1 cellular context compared by ENCODE assay signal in genomic region chr1:2194898-2195673, GRCh38.
A peak's percentile ranks its signal among the peaks of the same experiment; 100 is the strongest.
TF ChIP-seq lines count a peak whose summit lies in the region.

No MANE protein-coding gene starts in this region.

TF ChIP-seq in K562, 482 proteins besides CTCF, POLR2A, EP300 and RAD21 (continued from another document and continues in another):
- TF ChIP-seq SMAD4 (CRISPR knock-in tag; conservative IDR thresholded peaks at IDR 0.05) (no peak; the same call in none of the 2 replicates), SOX6 (IDR thresholded peaks at IDR 0.05) (0 out of 2 replicates have a peak, but pooled peaks have one; percentile 14), SMAD1 (IDR thresholded peaks at IDR 0.05; ENCODE audit: low read depth, low read length, partially characterized antibody) (peak; percentile 17), HDGF (IDR thresholded peaks at IDR 0.05) (peak; percentile 38; the same call in 1 of the 2 replicates), ZNF589 (CRISPR knock-in tag; IDR thresholded peaks at IDR 0.05; ENCODE audit: low read depth) (peak; percentile 63; the same call in 1 of the 2 replicates), RBFOX2 (IDR thresholded peaks at IDR 0.05; ENCODE audit: low read depth, low read length) (peak; percentile 82), LCOR (CRISPR knock-in tag; IDR thresholded peaks at IDR 0.05) (peak; percentile 83), POLR2H (tag; IDR thresholded peaks at IDR 0.05; ENCODE audit: low read depth) (no peak), TAL1 (IDR thresholded peaks at IDR 0.05) (peak; percentile 3; the same call in 1 of the 2 replicates), NR2C1 (IDR thresholded peaks at IDR 0.05) (no peak), NR2C1 (tag; IDR thresholded peaks at IDR 0.05) (no peak), DMBX1 (CRISPR knock-in tag; IDR thresholded peaks at IDR 0.05; ENCODE audit: borderline replicate concordance) (peak; percentile 67; the same call in 1 of the 2 replicates), ID3 (CRISPR knock-in tag; IDR thresholded peaks at IDR 0.05) (no peak), ID3 (tag; IDR thresholded peaks at IDR 0.05) (0 out of 2 replicates have a peak, but pooled peaks have one; percentile 33), ZNF282 (CRISPR knock-in tag; IDR thresholded peaks at IDR 0.05) (no peak), CHAMP1 (IDR thresholded peaks at IDR 0.05) (no peak), TAF7 (tag; IDR thresholded peaks at IDR 0.05) (no peak), FOXA3 (CRISPR knock-in tag; conservative IDR thresholded peaks at IDR 0.05 in 1 of 2, IDR thresholded peaks at IDR 0.05 in 1 of 2) (peak in 1 of 2 experiments; percentile 59; a peak in 1 of 4 replicates), PHF21A (IDR thresholded peaks at IDR 0.05; ENCODE audit: borderline replicate concordance, low read depth) (peak; percentile 79), YBX1 (IDR thresholded peaks at IDR 0.05) (no peak), FOXK2 (conservative IDR thresholded peaks at IDR 0.05 in 1 of 2, IDR thresholded peaks at IDR 0.05 in 1 of 2; ENCODE audit: low read depth in 2 of 2) (peak; percentile 70; a peak in 2 of 4 replicates), L3MBTL2 (IDR thresholded peaks at IDR 0.05) (peak; percentile 67), KLF16 (IDR thresholded peaks at IDR 0.05) (0 out of 2 replicates have a peak, but pooled peaks have one; percentile 37), SMC3 (conservative IDR thresholded peaks at IDR 0.05; ENCODE audit: insufficient read depth, low read depth, low read length) (peak; percentile 91), DEAF1 (CRISPR knock-in tag; IDR thresholded peaks at IDR 0.05) (peak; percentile 96), MEF2D (tag; conservative IDR thresholded peaks at IDR 0.05; ENCODE audit: low read depth) (no peak), RUNX1 (IDR thresholded peaks at IDR 0.05; ENCODE audit: low read depth) (no peak), C11orf30 (IDR thresholded peaks at IDR 0.05; ENCODE audit: low read depth) (peak; percentile 90), ZNF780A (CRISPR knock-in tag; IDR thresholded peaks at IDR 0.05) (no peak), MTA3 (IDR thresholded peaks at IDR 0.05; ENCODE audit: borderline replicate concordance) (peak; percentile 95), NFYB (IDR thresholded peaks at IDR 0.05; ENCODE audit: extremely low read depth, insufficient read length) (no peak), ZNF23 (CRISPR knock-in tag; IDR thresholded peaks at IDR 0.05) (0 out of 2 replicates have a peak, but pooled peaks have one; percentile 20), ATF7 (IDR thresholded peaks at IDR 0.05) (peak; percentile 77), MYBL2 (IDR thresholded peaks at IDR 0.05; ENCODE audit: low read depth) (no peak), MYBL2 (CRISPR knock-in tag; IDR thresholded peaks at IDR 0.05; ENCODE audit: borderline replicate concordance) (no peak), RNF2 (IDR thresholded peaks at IDR 0.05) (0 out of 2 replicates have a peak, but pooled peaks have one; percentile 15), GABPA (tag; conservative IDR thresholded peaks at IDR 0.05; ENCODE audit: low read depth) (peak; percentile 93), SMARCB1 (IDR thresholded peaks at IDR 0.05; ENCODE audit: insufficient read length, low read depth) (no peak), CXXC5 (CRISPR knock-in tag; IDR thresholded peaks at IDR 0.05) (peak; percentile 65), KLF1 (tag; IDR thresholded peaks at IDR 0.05) (peak; percentile 77), HDAC2 (IDR thresholded peaks at IDR 0.05) (peak; percentile 74; the same call in 1 of the 2 replicates), HCFC1 (IDR thresholded peaks at IDR 0.05; ENCODE audit: low read depth, low read length) (0 out of 2 replicates have a peak, but pooled peaks have one; percentile 39), RCOR1 (IDR thresholded peaks at IDR 0.05; ENCODE audit: borderline replicate concordance in 1 of 2, low read depth in 2 of 2, low read length in 2 of 2) (0 out of 4 replicates have a peak, but pooled peaks of 1 of the 2 experiments have one; percentile 38), ZNF318 (IDR thresholded peaks at IDR 0.05; ENCODE audit: borderline replicate concordance in 1 of 2, low read depth in 1 of 2) (no peak), ZNF551 (CRISPR knock-in tag; IDR thresholded peaks at IDR 0.05) (no peak), FOXM1 (IDR thresholded peaks at IDR 0.05; ENCODE audit: low read depth) (no peak), FOXM1 (CRISPR knock-in tag; IDR thresholded peaks at IDR 0.05; ENCODE audit: low read depth) (0 out of 2 replicates have a peak, but pooled peaks have one; percentile 58)
- TF ChIP-seq, protein P1, sequence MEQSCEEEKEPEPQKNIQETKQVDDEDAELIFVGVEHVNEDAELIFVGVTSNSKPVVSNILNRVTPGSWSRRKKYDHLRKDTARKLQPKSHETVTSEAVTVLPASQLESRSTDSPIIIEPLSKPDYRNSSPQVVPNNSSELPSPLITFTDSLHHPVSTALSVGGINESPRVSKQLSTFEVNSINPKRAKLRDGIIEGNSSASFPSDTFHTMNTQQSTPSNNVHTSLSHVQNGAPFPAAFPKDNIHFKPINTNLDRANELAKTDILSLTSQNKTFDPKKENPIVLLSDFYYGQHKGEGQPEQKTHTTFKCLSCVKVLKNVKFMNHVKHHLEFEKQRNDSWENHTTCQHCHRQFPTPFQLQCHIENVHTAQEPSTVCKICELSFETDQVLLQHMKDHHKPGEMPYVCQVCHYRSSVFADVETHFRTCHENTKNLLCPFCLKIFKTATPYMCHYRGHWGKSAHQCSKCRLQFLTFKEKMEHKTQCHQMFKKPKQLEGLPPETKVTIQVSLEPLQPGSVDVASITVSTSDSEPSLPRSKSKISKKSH (CRISPR knock-in tag; IDR thresholded peaks at IDR 0.05) = no peak
- TF ChIP-seq, protein P2, sequence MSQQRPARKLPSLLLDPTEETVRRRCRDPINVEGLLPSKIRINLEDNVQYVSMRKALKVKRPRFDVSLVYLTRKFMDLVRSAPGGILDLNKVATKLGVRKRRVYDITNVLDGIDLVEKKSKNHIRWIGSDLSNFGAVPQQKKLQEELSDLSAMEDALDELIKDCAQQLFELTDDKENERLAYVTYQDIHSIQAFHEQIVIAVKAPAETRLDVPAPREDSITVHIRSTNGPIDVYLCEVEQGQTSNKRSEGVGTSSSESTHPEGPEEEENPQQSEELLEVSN (IDR thresholded peaks at IDR 0.05; ENCODE audit: borderline replicate concordance in 1 of 2, extremely low read depth in 1 of 2, insufficient read depth in 1 of 2, insufficient read length in 1 of 2, low read depth in 1 of 2, low read length in 1 of 2, poor library complexity in 1 of 2, severe bottlenecking in 1 of 2) = peak in 1 of 2 experiments; percentile 22
- TF ChIP-seq, protein P3, sequence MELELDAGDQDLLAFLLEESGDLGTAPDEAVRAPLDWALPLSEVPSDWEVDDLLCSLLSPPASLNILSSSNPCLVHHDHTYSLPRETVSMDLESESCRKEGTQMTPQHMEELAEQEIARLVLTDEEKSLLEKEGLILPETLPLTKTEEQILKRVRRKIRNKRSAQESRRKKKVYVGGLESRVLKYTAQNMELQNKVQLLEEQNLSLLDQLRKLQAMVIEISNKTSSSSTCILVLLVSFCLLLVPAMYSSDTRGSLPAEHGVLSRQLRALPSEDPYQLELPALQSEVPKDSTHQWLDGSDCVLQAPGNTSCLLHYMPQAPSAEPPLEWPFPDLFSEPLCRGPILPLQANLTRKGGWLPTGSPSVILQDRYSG (tag; conservative IDR thresholded peaks at IDR 0.05; ENCODE audit: low read depth) = peak; percentile 51; the same call in 1 of the 2 replicates
- TF ChIP-seq, protein P4, sequence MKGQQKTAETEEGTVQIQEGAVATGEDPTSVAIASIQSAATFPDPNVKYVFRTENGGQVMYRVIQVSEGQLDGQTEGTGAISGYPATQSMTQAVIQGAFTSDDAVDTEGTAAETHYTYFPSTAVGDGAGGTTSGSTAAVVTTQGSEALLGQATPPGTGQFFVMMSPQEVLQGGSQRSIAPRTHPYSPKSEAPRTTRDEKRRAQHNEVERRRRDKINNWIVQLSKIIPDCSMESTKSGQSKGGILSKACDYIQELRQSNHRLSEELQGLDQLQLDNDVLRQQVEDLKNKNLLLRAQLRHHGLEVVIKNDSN (CRISPR knock-in tag; IDR thresholded peaks at IDR 0.05) = peak; percentile 36; the same call in 1 of the 2 replicates
